ENCODE assay signal across 1 cellular context in the genomic region with DNA sequence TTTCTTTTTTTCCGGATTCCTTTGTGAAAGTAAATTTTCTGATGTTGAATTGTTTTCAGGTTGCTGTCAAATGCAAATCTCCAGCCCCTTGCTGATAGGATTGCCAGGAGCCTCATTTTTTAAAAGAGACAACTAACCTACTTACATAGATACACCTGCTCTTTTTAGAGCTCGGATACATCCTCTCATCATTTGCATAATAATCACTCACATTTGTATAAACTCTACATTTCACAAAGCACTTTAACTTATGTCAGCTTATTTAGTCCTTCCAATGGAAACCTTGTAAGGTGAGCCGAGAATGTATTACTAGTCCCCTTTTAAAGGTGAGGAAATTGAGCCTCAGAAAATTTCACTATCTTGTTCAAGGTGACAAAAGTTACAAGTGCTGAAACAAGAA.
TF ChIP-seq lines count a peak whose summit lies in the region.

No MANE protein-coding gene starts in this region.

TF ChIP-seq in H1, 55 proteins besides CTCF, POLR2A, EP300 and RAD21:
- TF ChIP-seq, protein P1, sequence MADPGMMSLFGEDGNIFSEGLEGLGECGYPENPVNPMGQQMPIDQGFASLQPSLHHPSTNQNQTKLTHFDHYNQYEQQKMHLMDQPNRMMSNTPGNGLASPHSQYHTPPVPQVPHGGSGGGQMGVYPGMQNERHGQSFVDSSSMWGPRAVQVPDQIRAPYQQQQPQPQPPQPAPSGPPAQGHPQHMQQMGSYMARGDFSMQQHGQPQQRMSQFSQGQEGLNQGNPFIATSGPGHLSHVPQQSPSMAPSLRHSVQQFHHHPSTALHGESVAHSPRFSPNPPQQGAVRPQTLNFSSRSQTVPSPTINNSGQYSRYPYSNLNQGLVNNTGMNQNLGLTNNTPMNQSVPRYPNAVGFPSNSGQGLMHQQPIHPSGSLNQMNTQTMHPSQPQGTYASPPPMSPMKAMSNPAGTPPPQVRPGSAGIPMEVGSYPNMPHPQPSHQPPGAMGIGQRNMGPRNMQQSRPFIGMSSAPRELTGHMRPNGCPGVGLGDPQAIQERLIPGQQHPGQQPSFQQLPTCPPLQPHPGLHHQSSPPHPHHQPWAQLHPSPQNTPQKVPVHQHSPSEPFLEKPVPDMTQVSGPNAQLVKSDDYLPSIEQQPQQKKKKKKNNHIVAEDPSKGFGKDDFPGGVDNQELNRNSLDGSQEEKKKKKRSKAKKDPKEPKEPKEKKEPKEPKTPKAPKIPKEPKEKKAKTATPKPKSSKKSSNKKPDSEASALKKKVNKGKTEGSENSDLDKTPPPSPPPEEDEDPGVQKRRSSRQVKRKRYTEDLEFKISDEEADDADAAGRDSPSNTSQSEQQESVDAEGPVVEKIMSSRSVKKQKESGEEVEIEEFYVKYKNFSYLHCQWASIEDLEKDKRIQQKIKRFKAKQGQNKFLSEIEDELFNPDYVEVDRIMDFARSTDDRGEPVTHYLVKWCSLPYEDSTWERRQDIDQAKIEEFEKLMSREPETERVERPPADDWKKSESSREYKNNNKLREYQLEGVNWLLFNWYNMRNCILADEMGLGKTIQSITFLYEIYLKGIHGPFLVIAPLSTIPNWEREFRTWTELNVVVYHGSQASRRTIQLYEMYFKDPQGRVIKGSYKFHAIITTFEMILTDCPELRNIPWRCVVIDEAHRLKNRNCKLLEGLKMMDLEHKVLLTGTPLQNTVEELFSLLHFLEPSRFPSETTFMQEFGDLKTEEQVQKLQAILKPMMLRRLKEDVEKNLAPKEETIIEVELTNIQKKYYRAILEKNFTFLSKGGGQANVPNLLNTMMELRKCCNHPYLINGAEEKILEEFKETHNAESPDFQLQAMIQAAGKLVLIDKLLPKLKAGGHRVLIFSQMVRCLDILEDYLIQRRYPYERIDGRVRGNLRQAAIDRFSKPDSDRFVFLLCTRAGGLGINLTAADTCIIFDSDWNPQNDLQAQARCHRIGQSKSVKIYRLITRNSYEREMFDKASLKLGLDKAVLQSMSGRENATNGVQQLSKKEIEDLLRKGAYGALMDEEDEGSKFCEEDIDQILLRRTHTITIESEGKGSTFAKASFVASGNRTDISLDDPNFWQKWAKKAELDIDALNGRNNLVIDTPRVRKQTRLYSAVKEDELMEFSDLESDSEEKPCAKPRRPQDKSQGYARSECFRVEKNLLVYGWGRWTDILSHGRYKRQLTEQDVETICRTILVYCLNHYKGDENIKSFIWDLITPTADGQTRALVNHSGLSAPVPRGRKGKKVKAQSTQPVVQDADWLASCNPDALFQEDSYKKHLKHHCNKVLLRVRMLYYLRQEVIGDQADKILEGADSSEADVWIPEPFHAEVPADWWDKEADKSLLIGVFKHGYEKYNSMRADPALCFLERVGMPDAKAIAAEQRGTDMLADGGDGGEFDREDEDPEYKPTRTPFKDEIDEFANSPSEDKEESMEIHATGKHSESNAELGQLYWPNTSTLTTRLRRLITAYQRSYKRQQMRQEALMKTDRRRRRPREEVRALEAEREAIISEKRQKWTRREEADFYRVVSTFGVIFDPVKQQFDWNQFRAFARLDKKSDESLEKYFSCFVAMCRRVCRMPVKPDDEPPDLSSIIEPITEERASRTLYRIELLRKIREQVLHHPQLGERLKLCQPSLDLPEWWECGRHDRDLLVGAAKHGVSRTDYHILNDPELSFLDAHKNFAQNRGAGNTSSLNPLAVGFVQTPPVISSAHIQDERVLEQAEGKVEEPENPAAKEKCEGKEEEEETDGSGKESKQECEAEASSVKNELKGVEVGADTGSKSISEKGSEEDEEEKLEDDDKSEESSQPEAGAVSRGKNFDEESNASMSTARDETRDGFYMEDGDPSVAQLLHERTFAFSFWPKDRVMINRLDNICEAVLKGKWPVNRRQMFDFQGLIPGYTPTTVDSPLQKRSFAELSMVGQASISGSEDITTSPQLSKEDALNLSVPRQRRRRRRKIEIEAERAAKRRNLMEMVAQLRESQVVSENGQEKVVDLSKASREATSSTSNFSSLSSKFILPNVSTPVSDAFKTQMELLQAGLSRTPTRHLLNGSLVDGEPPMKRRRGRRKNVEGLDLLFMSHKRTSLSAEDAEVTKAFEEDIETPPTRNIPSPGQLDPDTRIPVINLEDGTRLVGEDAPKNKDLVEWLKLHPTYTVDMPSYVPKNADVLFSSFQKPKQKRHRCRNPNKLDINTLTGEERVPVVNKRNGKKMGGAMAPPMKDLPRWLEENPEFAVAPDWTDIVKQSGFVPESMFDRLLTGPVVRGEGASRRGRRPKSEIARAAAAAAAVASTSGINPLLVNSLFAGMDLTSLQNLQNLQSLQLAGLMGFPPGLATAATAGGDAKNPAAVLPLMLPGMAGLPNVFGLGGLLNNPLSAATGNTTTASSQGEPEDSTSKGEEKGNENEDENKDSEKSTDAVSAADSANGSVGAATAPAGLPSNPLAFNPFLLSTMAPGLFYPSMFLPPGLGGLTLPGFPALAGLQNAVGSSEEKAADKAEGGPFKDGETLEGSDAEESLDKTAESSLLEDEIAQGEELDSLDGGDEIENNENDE (IDR thresholded peaks at IDR 0.05; ENCODE audit: insufficient replicate concordance, low read length) = peak; percentile 62
- TF ChIP-seq BCL11A (IDR thresholded peaks at IDR 0.05; ENCODE audit: low read depth in 2 of 2, low read length in 2 of 2) (no peak), SP4 (IDR thresholded peaks at IDR 0.05; ENCODE audit: low read length) (no peak), POU5F1 (IDR thresholded peaks at IDR 0.05; ENCODE audit: low read depth, low read length) (0 out of 2 replicates have a peak, but pooled peaks have one; percentile 15), ASH2L (IDR thresholded peaks at IDR 0.05; ENCODE audit: low read length) (no peak), CREB1 (IDR thresholded peaks at IDR 0.05) (no peak), RFX5 (IDR thresholded peaks at IDR 0.05; ENCODE audit: borderline replicate concordance, low read depth, low read length) (no peak), CHD1 (IDR thresholded peaks at IDR 0.05; ENCODE audit: low read depth, low read length) (no peak), CBX8 (IDR thresholded peaks at IDR 0.05; ENCODE audit: borderline replicate concordance, low read depth, low read length) (no peak)
- TF ChIP-seq, protein P2, sequence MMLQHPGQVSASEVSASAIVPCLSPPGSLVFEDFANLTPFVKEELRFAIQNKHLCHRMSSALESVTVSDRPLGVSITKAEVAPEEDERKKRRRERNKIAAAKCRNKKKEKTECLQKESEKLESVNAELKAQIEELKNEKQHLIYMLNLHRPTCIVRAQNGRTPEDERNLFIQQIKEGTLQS (IDR thresholded peaks at IDR 0.05; ENCODE audit: insufficient read depth, low read depth, low read length) = no peak
